10 cellular contexts compared by ENCODE assay signal in genomic region chr10:110324201-110324804, GRCh38. TPM values are rescaled to one million over a fixed set of nuclear protein-coding genes. Genes with fewer than 3 reads are reported as not detected.
DNase-seq lines count a peak whose midpoint lies in the region; ATAC-seq and TF ChIP-seq lines count a peak whose summit lies in the region.
"Had no signal": no experiment of that assay in that cellular context is flagged by ENCODE, and none has a peak within 500 bp of the region (broad histone marks: within the 10 kb centered on the region; RNA-seq: fewer than 3 reads in every experiment).

No MANE protein-coding gene starts in this region.

- no peaks in the 10 kb centered on the region for H3K27me3 ChIP-seq in CD4-positive, alpha-beta T cell (ENCODE audit: control insufficient read depth, insufficient read depth, low read length)

- H3K36me3 Mint-ChIP-seq in CD4-positive, alpha-beta T cell (ENCODE audit: low read depth), result no peaks in the 10 kb centered on the region
- peaks cover 10% of the 10 kb centered on the region for H3K36me3 Mint-ChIP-seq in osteocyte (ENCODE audit: unreplicated experiment)

- TF ChIP-seq CTCF in CD4-positive, alpha-beta T cell (IDR thresholded peaks at IDR 0.05), result no peak
- no peak for TF ChIP-seq CTCF in osteocyte (IDR thresholded peaks at IDR 0.05)

- intact Hi-C loops in CD4-positive, alpha-beta T cell (cut with DNase I, micrococcal nuclease), result no loop called here

- H3K27me3 Mint-ChIP-seq in CD4-positive, alpha-beta T cell, result no peaks in the 10 kb centered on the region
- no peaks in the 10 kb centered on the region for H3K27me3 Mint-ChIP-seq in osteocyte (ENCODE audit: unreplicated experiment)

- CTCF ChIA-PET in CD4-positive, alpha-beta T cell (lab: Charles Lee), result no interaction called here

- H3K27ac Mint-ChIP-seq in CD4-positive, alpha-beta T cell, result no peak overlapping the region
- no peak overlapping the region for H3K27ac Mint-ChIP-seq in osteocyte (ENCODE audit: unreplicated experiment)
- H3K27ac Mint-ChIP-seq: nephron progenitor cell had no signal

- POLR2A ChIA-PET in CD4-positive, alpha-beta T cell (lab: Charles Lee), result no interaction called here

- peaks cover 8% of the 10 kb centered on the region for H3K9me3 Mint-ChIP-seq in CD4-positive, alpha-beta T cell
- H3K9me3 Mint-ChIP-seq in osteocyte (ENCODE audit: unreplicated experiment), result peaks cover 16% of the 10 kb centered on the region

- DNase-seq in NCI-H82 treated with DMSO at 0.1 percent for 48 hours (lab: John Stamatoyannopoulos, UW; ENCODE audit: unreplicated experiment) (peak; percentile 38), kidney tubule cell (ENCODE audit: low spot score) (peak; percentile 44), NCI-H446 treated with DMSO at 0.1 percent for 48 hours (lab: John Stamatoyannopoulos, UW) (no peak), NCI-H526 (lab: John Stamatoyannopoulos, UW) (no peak), osteocyte (ENCODE audit: extremely low spot score, unreplicated experiment) (no peak)
- no peak for DNase-seq in CD4-positive, alpha-beta T cell
- DNase-seq: activated CD4-positive, alpha-beta T cell treated with anti-CD3 and anti-CD28 coated beads, Interleukin-2, amount 50 U/mL, for 48 hours; nephron progenitor cell had no signal

- H3K4me3 Mint-ChIP-seq in CD4-positive, alpha-beta T cell, result no peak overlapping the region
- no peak overlapping the region for H3K4me3 Mint-ChIP-seq in osteocyte (ENCODE audit: unreplicated experiment)
- H3K4me3 Mint-ChIP-seq: nephron progenitor cell had no signal

- H3K9me3 ChIP-seq in CD4-positive, alpha-beta T cell (ENCODE audit: control insufficient read depth, low read length), result peaks cover 8% of the 10 kb centered on the region

- H3K4me1 Mint-ChIP-seq in CD4-positive, alpha-beta T cell (ENCODE audit: low read depth), result no peaks in the 10 kb centered on the region
- peaks cover 14% of the 10 kb centered on the region for H3K4me1 Mint-ChIP-seq in osteocyte (ENCODE audit: unreplicated experiment)

- ATAC-seq in GM18519 (IDR thresholded peaks at IDR 0.05; ENCODE audit: low FRiP score, unreplicated experiment) (peak; percentile 43), GM21576 (IDR thresholded peaks at IDR 0.05; ENCODE audit: unreplicated experiment) (peak; percentile 51)
- ATAC-seq in CD4-positive, alpha-beta T cell (ENCODE audit: poor library complexity), result no peak

- no peak overlapping the region for H3K27ac ChIP-seq in CD4-positive, alpha-beta T cell (ENCODE audit: low read depth, low read length)

RNA-seq across cellular contexts. Expression of gene SMNDC1, which starts 19.6 kb away (rescaled TPM):
- total RNA-seq in CD4-positive, alpha-beta T cell, result 10 to 100 TPM; 40.2 to 48.1 TPM
- 28.9 and 31.7 TPM in 2 replicates for total RNA-seq in osteocyte

Comparison
In these comparisons a context has a peak if more than half of its experiments do, and no peak if none do; other contexts are left out.
1. DNase-seq: peak in NCI-H82 treated with DMSO at 0.1 percent for 48 hours (single experiment) and kidney tubule cell (single experiment); none in NCI-H446 treated with DMSO at 0.1 percent for 48 hours (single experiment), CD4-positive, alpha-beta T cell (0 of 10), NCI-H526 (0 of 2) and osteocyte (single experiment).